ENCODE assay signal across 11 cellular contexts in the genomic region with DNA sequence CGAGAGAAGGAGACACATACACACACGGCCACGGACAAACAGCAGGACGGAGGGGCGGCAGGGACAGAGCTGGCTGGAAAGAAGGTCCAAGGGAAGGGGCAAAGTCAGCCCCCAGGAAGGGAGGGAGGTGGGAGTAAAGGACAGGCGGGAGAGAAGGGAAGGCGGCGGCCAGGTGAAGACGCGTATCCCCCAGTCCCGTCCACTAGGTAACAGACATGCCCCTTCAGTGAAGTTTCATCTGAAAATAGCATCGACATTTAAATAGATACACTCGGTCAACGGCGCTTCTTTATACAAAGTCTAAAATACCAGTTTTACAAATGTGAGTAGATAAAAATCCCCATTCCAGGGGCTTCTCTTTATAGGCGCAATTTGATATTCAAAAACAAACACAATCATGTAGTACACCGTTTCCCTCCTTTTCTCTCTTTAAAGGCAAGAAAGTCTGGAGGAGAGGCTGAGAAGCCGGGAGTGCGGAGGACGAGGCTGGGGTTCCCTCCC. TPM values are rescaled to one million over a fixed set of nuclear protein-coding genes. Genes with fewer than 3 reads are reported as not detected.
DNase-seq lines count a peak whose midpoint lies in the region; ATAC-seq and TF ChIP-seq lines count a peak whose summit lies in the region.
"Had no signal": no experiment of that assay in that cellular context is flagged by ENCODE, and none has a peak within 500 bp of the region (broad histone marks: within the 10 kb centered on the region; RNA-seq: fewer than 3 reads in every experiment).

No MANE protein-coding gene starts in this region.

- no peak for TF ChIP-seq POLR2A in prostate gland (IDR thresholded peaks at IDR 0.05)
- TF ChIP-seq POLR2A in lower leg skin (IDR thresholded peaks at IDR 0.05) = no peak

- H3K27me3 Mint-ChIP-seq in CD14-positive monocyte (ENCODE audit: low read depth in 3 of 3) (peaks cover 60 to 75% (median 61%) of the 10 kb centered on the region in 3 donors), osteocyte (ENCODE audit: unreplicated experiment) (peaks cover 33% of the 10 kb centered on the region)

- no peak overlapping the region for H2AFZ ChIP-seq in fibroblast of lung (ENCODE audit: low read length)

- peaks cover 27% of the 10 kb centered on the region for H3K4me1 Mint-ChIP-seq in CD14-positive monocyte
- peaks cover 28% of the 10 kb centered on the region for H3K4me1 Mint-ChIP-seq in osteocyte (ENCODE audit: unreplicated experiment)

- H3K4me1 ChIP-seq in fibroblast of lung (ENCODE audit: control insufficient read depth, extremely low read depth, insufficient read depth, low read length) = peaks cover 13% of the 10 kb centered on the region
- no peaks in the 10 kb centered on the region for H3K4me1 ChIP-seq in prostate gland (replicated peaks)

- H3K27ac ChIP-seq in fibroblast of lung (ENCODE audit: insufficient read depth, low read length) (no peak overlapping the region), prostate gland (no peak overlapping the region)
- H3K27ac ChIP-seq: KMS-11 had no signal

- H3K27ac Mint-ChIP-seq in CD14-positive monocyte = peak overlapping the region in 1 of 7 donors; percentile 41
- peak overlapping the region; percentile 44 for H3K27ac Mint-ChIP-seq in osteocyte (ENCODE audit: unreplicated experiment)
- H3K27ac Mint-ChIP-seq: activated CD4-positive, alpha-beta T cell treated with anti-CD3 and anti-CD28 coated beads for 36 hours had no signal

- H3K36me3 Mint-ChIP-seq in CD14-positive monocyte (peaks cover 12 to 19% of the 10 kb centered on the region in 2 donors), osteocyte (ENCODE audit: unreplicated experiment) (no peaks in the 10 kb centered on the region)

- 13% methylated on average over 20 of the region's 20 CpGs for WGBS in prostate gland
- WGBS in lower leg skin, 2 donors = 11 to 13% methylated on average over 20 of the region's 20 CpGs

- no peak overlapping the region for H3K9ac ChIP-seq in fibroblast of lung (ENCODE audit: insufficient read depth, low read length)
- H3K9ac ChIP-seq: KMS-11 had no signal

- ATAC-seq in GM21825 (IDR thresholded peaks at IDR 0.05; ENCODE audit: unreplicated experiment) = no peak
- ATAC-seq: activated CD4-positive, alpha-beta T cell treated with anti-CD3 and anti-CD28 coated beads for 36 hours had no signal

- intact Hi-C loops in CD14-positive monocyte (cut with micrococcal nuclease) = loop anchor here in 1 of 2 donors (5.0 kb wide), 2 partner anchors 125 to 200 kb away; no protein-coding TSS in a partner anchor
- intact Hi-C loops in prostate gland (cut with DNase I) = no loop called here
- intact Hi-C loops in lower leg skin (cut with DNase I; ENCODE audit: low total_unique reads) = no loop called here

- DNase-seq in CD14-positive monocyte (ENCODE audit: low spot score) = no peak
- no peak for DNase-seq in MG63
- no peak for DNase-seq in fibroblast of lung (ENCODE audit: low read depth in 2 of 2)
- DNase-seq in osteocyte (ENCODE audit: extremely low spot score, unreplicated experiment) = no peak
- DNase-seq in stimulated activated CD4-positive, alpha-beta T cell treated with anti-CD3 and anti-CD28 coated beads, Interleukin-15, amount 100 ng/mL, for 24 hours = no peak
- DNase-seq in prostate gland (ENCODE audit: low spot score) = no peak
- no peak for DNase-seq in lower leg skin (ENCODE audit: low spot score in 2 of 2)
- DNase-seq: activated CD4-positive, alpha-beta T cell treated with anti-CD3 and anti-CD28 coated beads for 36 hours; NCI-H187 had no signal

- TF ChIP-seq CTCF in CD14-positive monocyte (IDR thresholded peaks at IDR 0.05) (no peak), fibroblast of lung (conservative IDR thresholded peaks at IDR 0.05 in 1 of 2, IDR thresholded peaks at IDR 0.05 in 1 of 2; ENCODE audit: low read depth in 1 of 2, low read length in 2 of 2) (no peak), osteocyte (IDR thresholded peaks at IDR 0.05) (no peak), prostate gland (IDR thresholded peaks at IDR 0.05) (no peak), lower leg skin (IDR thresholded peaks at IDR 0.05) (no peak)

- H3K79me2 ChIP-seq in fibroblast of lung (ENCODE audit: control insufficient read depth, insufficient read depth, low read length) = no peaks in the 10 kb centered on the region

- H3K9me3 Mint-ChIP-seq in CD14-positive monocyte (peaks cover 0 to 26% (median 6%) of the 10 kb centered on the region in 7 donors), osteocyte (ENCODE audit: unreplicated experiment) (no peaks in the 10 kb centered on the region)

- peak overlapping the region; percentile 54 for H3K4me3 ChIP-seq in MG63
- peak overlapping the region; percentile 4 to 61 (median 14) for H3K4me3 ChIP-seq in fibroblast of lung (replicated peaks in 1 of 4; ENCODE audit: control extremely low read depth in 1 of 4, insufficient read depth in 1 of 4, low read depth in 3 of 4, low read length in 4 of 4)
- no peak overlapping the region for H3K4me3 ChIP-seq in prostate gland
- no peak overlapping the region for H3K4me3 ChIP-seq in lower leg skin (ENCODE audit: low read depth, poor library complexity, severe bottlenecking)

- peak overlapping the region; percentile 41 to 74 for H3K4me3 Mint-ChIP-seq in CD14-positive monocyte
- H3K4me3 Mint-ChIP-seq in osteocyte (ENCODE audit: unreplicated experiment) = peak overlapping the region; percentile 44
- H3K4me3 Mint-ChIP-seq: activated CD4-positive, alpha-beta T cell treated with anti-CD3 and anti-CD28 coated beads for 36 hours had no signal

- no peaks in the 10 kb centered on the region for H4K20me1 ChIP-seq in fibroblast of lung (ENCODE audit: control insufficient read depth, extremely low read depth, insufficient read depth, low read length)

- peaks cover 8% of the 10 kb centered on the region for H3K27me3 ChIP-seq in MG63
- peaks cover 37% of the 10 kb centered on the region for H3K27me3 ChIP-seq in fibroblast of lung (ENCODE audit: control insufficient read depth, insufficient read depth, low read length)
- H3K27me3 ChIP-seq in prostate gland (replicated peaks; ENCODE audit: insufficient read depth) = peaks cover 29% of the 10 kb centered on the region

- H3K9me3 ChIP-seq in MG63 (no peaks in the 10 kb centered on the region), fibroblast of lung (ENCODE audit: control insufficient read depth, insufficient read depth, low read depth, low read length) (no peaks in the 10 kb centered on the region), prostate gland (no peaks in the 10 kb centered on the region)

- peaks cover 16% of the 10 kb centered on the region for H3K36me3 ChIP-seq in MG63
- peaks cover 6% of the 10 kb centered on the region for H3K36me3 ChIP-seq in fibroblast of lung (ENCODE audit: control insufficient read depth, insufficient read depth, low read length)
- no peaks in the 10 kb centered on the region for H3K36me3 ChIP-seq in prostate gland

- H3K4me2 ChIP-seq in fibroblast of lung (ENCODE audit: extremely low read depth, insufficient read depth, low read length) = peak overlapping the region; percentile 94
- H3K4me2 ChIP-seq: KMS-11 had no signal

RNA-seq across cellular contexts. Expression of gene CBX8, which starts 4.5 kb away (rescaled TPM):
- polyA plus RNA-seq in CD14-positive monocyte (1 to 10 TPM; 2.5 TPM), fibroblast of lung (0.19 and 0.41 TPM in 2 replicates)
- total RNA-seq in MG63 (2014; rRNA removed; shearing (Covaris generic); ENCODE audit: low replicate concordance) = 7.7 and 15.7 TPM in 2 replicates
- total RNA-seq in fibroblast of lung (3.3 and 4.0 TPM in 2 replicates), osteocyte (5.4 and 6.3 TPM in 2 replicates), prostate gland (1 to 10 TPM; 4.7 to 4.8 TPM), lower leg skin (1 to 10 TPM; 1.9 to 4.7 (median 4.2) TPM)
- polyA plus RNA-seq in fibroblast of lung (2012) = 4.9 and 5.2 TPM in 2 replicates
- 1.5 and 6.8 TPM in 2 replicates for polyA minus RNA-seq in fibroblast of lung (ENCODE audit: low replicate concordance)

RNA-seq across cellular contexts. Expression of gene CBX2, which starts 14.5 kb away (rescaled TPM):
- polyA plus RNA-seq in CD14-positive monocyte = under 1 TPM in 1 of 2 donors, not detected in 1; 0.09 TPM
- 14.1 and 17.1 TPM in 2 replicates for total RNA-seq in MG63 (2014; rRNA removed; shearing (Covaris generic); ENCODE audit: low replicate concordance)
- 0.83 and 1.3 TPM in 2 replicates for total RNA-seq in fibroblast of lung
- 0.77 and 1.3 TPM in 2 replicates for polyA plus RNA-seq in fibroblast of lung
- 0.91 and 2.2 TPM in 2 replicates for polyA plus RNA-seq in fibroblast of lung (2012)
- 0.35 and 3.1 TPM in 2 replicates for polyA minus RNA-seq in fibroblast of lung (ENCODE audit: low replicate concordance)
- 9.9 and 12.7 TPM in 2 replicates for total RNA-seq in osteocyte
- total RNA-seq in prostate gland = 10 to 100 TPM in 1 of 2 donors, 1 to 10 TPM in 1; 2.0 to 17.0 TPM
- total RNA-seq in lower leg skin = 1 to 10 TPM; 1.9 to 3.8 (median 3.1) TPM

RNA-seq across cellular contexts. Expression of gene CBX4, which starts 46.8 kb away (rescaled TPM):
- polyA plus RNA-seq in CD14-positive monocyte (1 to 10 TPM; 1.4 to 3.6 TPM), fibroblast of lung (5.4 and 5.6 TPM in 2 replicates)
- total RNA-seq in MG63 (2014; rRNA removed; shearing (Covaris generic); ENCODE audit: low replicate concordance) = 8.8 and 26.2 TPM in 2 replicates
- total RNA-seq in fibroblast of lung (11.0 and 13.4 TPM in 2 replicates), osteocyte (21.4 and 23.2 TPM in 2 replicates), prostate gland (10 to 100 TPM; 28.0 to 28.5 TPM), lower leg skin (10 to 100 TPM; 30.2 to 35.6 (median 32.2) TPM)
- 8.8 TPM in 2 replicates for polyA plus RNA-seq in fibroblast of lung (2012)
- 1.3 and 1.6 TPM in 2 replicates for polyA minus RNA-seq in fibroblast of lung (ENCODE audit: low replicate concordance)

Comparison
In these comparisons a context has a peak if more than half of its experiments do, and no peak if none do; other contexts are left out.
1. H3K4me3 ChIP-seq: peak in MG63 (single experiment) and fibroblast of lung (4 of 4); none in prostate gland (0 of 2) and lower leg skin (single experiment).